In the genomic region with DNA sequence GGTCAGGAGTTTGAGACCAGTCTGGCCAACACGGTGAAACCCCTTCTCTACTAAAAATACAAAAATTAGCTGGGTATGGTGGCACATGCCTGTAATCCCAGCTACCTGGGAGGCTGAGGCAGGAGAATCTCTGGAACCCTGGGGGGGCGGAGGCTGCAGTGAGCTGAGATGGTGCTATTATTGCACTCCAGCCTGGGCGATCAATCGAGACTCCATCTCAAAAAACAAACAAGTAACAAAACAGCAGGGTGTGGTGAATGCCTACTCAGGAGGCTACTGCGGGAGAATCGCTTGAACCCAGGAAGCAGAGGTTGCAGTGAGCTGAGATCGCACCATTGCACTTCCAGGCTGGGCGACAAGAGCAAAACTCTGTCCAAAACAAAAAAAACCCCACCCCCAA, we compare ENCODE assay signal across 8 cellular contexts. TPM values are rescaled to one million over a fixed set of nuclear protein-coding genes. Genes with fewer than 3 reads are reported as not detected.
A peak's percentile ranks its signal among the peaks of the same experiment; 100 is the strongest.
DNase-seq lines count a peak whose midpoint lies in the region; ATAC-seq, FAIRE-seq and TF ChIP-seq lines count a peak whose summit lies in the region.
"Not testable (repeated sequence)": the region's sequence is repeated elsewhere in the genome, so short reads cannot be mapped to it uniquely, and the experiment has no call there.
"Had no signal": no experiment of that assay in that cellular context is flagged by ENCODE, and none has a peak within 500 bp of the region (broad histone marks: within the 10 kb centered on the region; RNA-seq: fewer than 3 reads in every experiment).

No MANE protein-coding gene starts in this region.

- peaks cover 48% of the 10 kb centered on the region for H3K36me3 ChIP-seq in Loucy (ENCODE audit: insufficient read depth, low read length)
- peaks cover 44% of the 10 kb centered on the region for H3K36me3 ChIP-seq in astrocyte (ENCODE audit: insufficient read depth, low read length)
- peaks cover 64% of the 10 kb centered on the region for H3K36me3 ChIP-seq in mesodermal cell (ENCODE audit: control insufficient read depth, insufficient read depth, low read length)

- H3K27ac Mint-ChIP-seq in CD14-positive monocyte (peak overlapping the region in 6 of 7 donors; percentile 19 to 71 (median 58)), astrocyte (ENCODE audit: unreplicated experiment) (peak overlapping the region; percentile 72), progenitor cell of endocrine pancreas (peak overlapping the region; percentile 63)
- H3K27ac Mint-ChIP-seq in activated CD4-positive, alpha-beta T cell treated with anti-CD3 and anti-CD28 coated beads for 36 hours: peak overlapping the region; percentile 60
- peak overlapping the region; percentile 54 for H3K27ac Mint-ChIP-seq in activated T-helper 1 cell treated with anti-CD3 and anti-CD28 coated beads, Interleukin-12 subunit alpha, Interleukin-12 subunit beta, Interleukin-2, Interleukin-4 antibody, amounts not matched to agents 30 ng/mL and 10 ng/mL and 1 ng/mL, durations not matched to agents 14 hours and 24 hours and 36 hours

- H3K9ac ChIP-seq in Loucy (ENCODE audit: low read depth, low read length, poor library complexity, severe bottlenecking): peak overlapping the region; percentile 29
- H3K9ac ChIP-seq in astrocyte (ENCODE audit: low read length): peak overlapping the region; percentile 19

- intact Hi-C loops in CD14-positive monocyte (cut with micrococcal nuclease): not testable (repeated sequence)
- intact Hi-C loops in activated CD4-positive, alpha-beta T cell treated with anti-CD3 and anti-CD28 coated beads for 36 hours (cut with DNase I, micrococcal nuclease): loop anchor here (5.0 to 10.0 kb wide), 2 partner anchors 83 to 446 kb away; a partner anchor contains a TSS
- intact Hi-C loops in activated T-helper 1 cell treated with anti-CD3 and anti-CD28 coated beads, Interleukin-12 subunit alpha, Interleukin-12 subunit beta, Interleukin-2, Interleukin-4 antibody, amounts not matched to agents 30 ng/mL and 10 ng/mL and 1 ng/mL, durations not matched to agents 14 hours and 24 hours and 36 hours (cut with micrococcal nuclease): loop anchor here (10.0 kb wide), 1 partner anchor 153 kb away; no protein-coding TSS in a partner anchor

- ATAC-seq in activated CD4-positive, alpha-beta T cell treated with anti-CD3 and anti-CD28 coated beads for 36 hours: not testable (repeated sequence)

- peak overlapping the region; percentile 87 for H3K4me3 ChIP-seq in Loucy (ENCODE audit: low read length, poor library complexity, severe bottlenecking)
- not testable (repeated sequence) for H3K4me3 ChIP-seq in astrocyte (ENCODE audit: insufficient read depth, low read depth, low read length); mesodermal cell (ENCODE audit: extremely low read depth, insufficient read depth, low read length, poor library complexity, severe bottlenecking)

- H3K36me3 Mint-ChIP-seq in CD14-positive monocyte (peaks cover 45 to 54% of the 10 kb centered on the region in 2 donors), astrocyte (ENCODE audit: low read depth, unreplicated experiment) (peaks cover 14% of the 10 kb centered on the region), progenitor cell of endocrine pancreas (ENCODE audit: insufficient read depth) (peaks cover 36% of the 10 kb centered on the region)
- peaks cover 75% of the 10 kb centered on the region for H3K36me3 Mint-ChIP-seq in activated CD4-positive, alpha-beta T cell treated with anti-CD3 and anti-CD28 coated beads for 36 hours (ENCODE audit: low read depth)
- peaks cover 58% of the 10 kb centered on the region for H3K36me3 Mint-ChIP-seq in activated T-helper 1 cell treated with anti-CD3 and anti-CD28 coated beads, Interleukin-12 subunit alpha, Interleukin-12 subunit beta, Interleukin-2, Interleukin-4 antibody, amounts not matched to agents 30 ng/mL and 10 ng/mL and 1 ng/mL, durations not matched to agents 14 hours and 24 hours and 36 hours (ENCODE audit: low read depth)

- WGBS in mesodermal cell (ENCODE audit: insufficient coverage in 2 of 2), 2 experiments: 94 to 95% methylated on average over 5 to 6 of the region's 8 CpGs

- H3K4me1 Mint-ChIP-seq in CD14-positive monocyte (peaks cover 32% of the 10 kb centered on the region), astrocyte (ENCODE audit: low read depth, unreplicated experiment) (peaks cover 25% of the 10 kb centered on the region), progenitor cell of endocrine pancreas (ENCODE audit: low read depth) (peaks cover 30% of the 10 kb centered on the region)
- H3K4me1 Mint-ChIP-seq in activated CD4-positive, alpha-beta T cell treated with anti-CD3 and anti-CD28 coated beads for 36 hours: peaks cover 60% of the 10 kb centered on the region
- H3K4me1 Mint-ChIP-seq in activated T-helper 1 cell treated with anti-CD3 and anti-CD28 coated beads, Interleukin-12 subunit alpha, Interleukin-12 subunit beta, Interleukin-2, Interleukin-4 antibody, amounts not matched to agents 30 ng/mL and 10 ng/mL and 1 ng/mL, durations not matched to agents 14 hours and 24 hours and 36 hours (ENCODE audit: low read depth): peaks cover 57% of the 10 kb centered on the region

- CTCF ChIA-PET in activated CD4-positive, alpha-beta T cell treated with anti-CD3 and anti-CD28 coated beads for 36 hours (lab: Charles Lee): interaction anchor here (0.7 to 2.1 kb wide), 2 partner anchors 240 to 588 kb away, joined by 3 to 9 read pairs; no protein-coding TSS in a partner anchor

- FAIRE-seq in astrocyte (lab: Jason Lieb, UNC): not testable (repeated sequence)

- peaks cover 42% of the 10 kb centered on the region for H3K4me1 ChIP-seq in Loucy (ENCODE audit: insufficient read depth, low read length, poor library complexity, severe bottlenecking)
- H3K4me1 ChIP-seq in astrocyte (ENCODE audit: insufficient read depth, low read length): peaks cover 29% of the 10 kb centered on the region
- H3K4me1 ChIP-seq in mesodermal cell (ENCODE audit: control insufficient read depth, insufficient read depth, low read length, poor library complexity, severe bottlenecking): peaks cover 21% of the 10 kb centered on the region

- not testable (repeated sequence) for H3K27me3 ChIP-seq in Loucy (ENCODE audit: insufficient read depth, low read length, poor library complexity, severe bottlenecking); astrocyte (ENCODE audit: insufficient read depth, low read length)

- H3K9me3 ChIP-seq in Loucy (ENCODE audit: insufficient read depth, low read depth, low read length); astrocyte (ENCODE audit: insufficient read depth, low read depth, low read length); mesodermal cell (ENCODE audit: control insufficient read depth, low read length): not testable (repeated sequence)

- not testable (repeated sequence) for H3K27me3 Mint-ChIP-seq in CD14-positive monocyte (ENCODE audit: low read depth in 3 of 3); activated CD4-positive, alpha-beta T cell treated with anti-CD3 and anti-CD28 coated beads for 36 hours; activated T-helper 1 cell treated with anti-CD3 and anti-CD28 coated beads, Interleukin-12 subunit alpha, Interleukin-12 subunit beta, Interleukin-2, Interleukin-4 antibody, amounts not matched to agents 30 ng/mL and 10 ng/mL and 1 ng/mL, durations not matched to agents 14 hours and 24 hours and 36 hours (ENCODE audit: insufficient read depth); astrocyte (ENCODE audit: low read depth, unreplicated experiment); progenitor cell of endocrine pancreas

- peaks cover 27% of the 10 kb centered on the region for H3F3A ChIP-seq in Loucy (ENCODE audit: low read depth)

- H3K9me2 ChIP-seq in Loucy (replicated peaks; ENCODE audit: low read depth, low read length): not testable (repeated sequence)

- H3K4me2 ChIP-seq in Loucy (ENCODE audit: low read depth, low read length, poor library complexity, severe bottlenecking): peak overlapping the region; percentile 99
- not testable (repeated sequence) for H3K4me2 ChIP-seq in astrocyte (ENCODE audit: low read length)

- not testable (repeated sequence) for H3K4me3 Mint-ChIP-seq in CD14-positive monocyte; progenitor cell of endocrine pancreas (ENCODE audit: low read depth)
- peak overlapping the region; percentile 17 for H3K4me3 Mint-ChIP-seq in activated CD4-positive, alpha-beta T cell treated with anti-CD3 and anti-CD28 coated beads for 36 hours
- peak overlapping the region; percentile 56 for H3K4me3 Mint-ChIP-seq in activated T-helper 1 cell treated with anti-CD3 and anti-CD28 coated beads, Interleukin-12 subunit alpha, Interleukin-12 subunit beta, Interleukin-2, Interleukin-4 antibody, amounts not matched to agents 30 ng/mL and 10 ng/mL and 1 ng/mL, durations not matched to agents 14 hours and 24 hours and 36 hours
- peak overlapping the region; percentile 57 for H3K4me3 Mint-ChIP-seq in astrocyte (ENCODE audit: unreplicated experiment)

- H3K79me2 ChIP-seq in Loucy (ENCODE audit: insufficient read depth, low read length): peaks cover 67% of the 10 kb centered on the region
- H3K79me2 ChIP-seq in astrocyte (ENCODE audit: insufficient read depth, low read length): peaks cover 60% of the 10 kb centered on the region

- not testable (repeated sequence) for H3K27ac ChIP-seq in astrocyte (ENCODE audit: low read depth, low read length)
- peak overlapping the region; percentile 88 for H3K27ac ChIP-seq in mesodermal cell (ENCODE audit: low read depth, low read length, severe bottlenecking)

- DNase-seq in CD14-positive monocyte (ENCODE audit: low spot score); activated CD4-positive, alpha-beta T cell treated with anti-CD3 and anti-CD28 coated beads for 36 hours; activated T-helper 1 cell treated with anti-CD3 and anti-CD28 coated beads, Interleukin-12 subunit alpha, Interleukin-12 subunit beta, Interleukin-2, Interleukin-4 antibody, amounts not matched to agents 30 ng/mL and 10 ng/mL and 1 ng/mL, durations not matched to agents 14 hours and 24 hours and 36 hours (ENCODE audit: low spot score); astrocyte (ENCODE audit: low read depth); progenitor cell of endocrine pancreas (ENCODE audit: low spot score, unreplicated experiment): not testable (repeated sequence)

- H4K20me1 ChIP-seq in Loucy (ENCODE audit: insufficient read depth, low read length, poor library complexity, severe bottlenecking): peaks cover 59% of the 10 kb centered on the region
- peaks cover 60% of the 10 kb centered on the region for H4K20me1 ChIP-seq in astrocyte (ENCODE audit: insufficient read depth, low read length)

- H3K9me3 Mint-ChIP-seq in CD14-positive monocyte; activated CD4-positive, alpha-beta T cell treated with anti-CD3 and anti-CD28 coated beads for 36 hours (ENCODE audit: low read depth); activated T-helper 1 cell treated with anti-CD3 and anti-CD28 coated beads, Interleukin-12 subunit alpha, Interleukin-12 subunit beta, Interleukin-2, Interleukin-4 antibody, amounts not matched to agents 30 ng/mL and 10 ng/mL and 1 ng/mL, durations not matched to agents 14 hours and 24 hours and 36 hours; astrocyte (ENCODE audit: unreplicated experiment); progenitor cell of endocrine pancreas (ENCODE audit: low read depth): not testable (repeated sequence)

- POLR2A ChIA-PET in activated CD4-positive, alpha-beta T cell treated with anti-CD3 and anti-CD28 coated beads for 36 hours (lab: Charles Lee): not testable (repeated sequence)

- not testable (repeated sequence) for H2AFZ ChIP-seq in Loucy (ENCODE audit: low read length); astrocyte (ENCODE audit: low read depth, low read length)

- not testable (repeated sequence) for TF ChIP-seq CTCF in CD14-positive monocyte (IDR thresholded peaks at IDR 0.05); Loucy (conservative IDR thresholded peaks at IDR 0.05; ENCODE audit: low read length); astrocyte (IDR thresholded peaks at IDR 0.05; ENCODE audit: insufficient read depth, low read depth, low read length); progenitor cell of endocrine pancreas (IDR thresholded peaks at IDR 0.05; ENCODE audit: unreplicated experiment)

RNA-seq across cellular contexts. Expression of a gene that starts 4.9 kb away (rescaled TPM):
- 100 to 1,000 TPM; 859 to 884 TPM for polyA plus RNA-seq in CD14-positive monocyte
- 1,000 to 10,000 TPM; 3,064 to 3,721 TPM for total RNA-seq in activated CD4-positive, alpha-beta T cell treated with anti-CD3 and anti-CD28 coated beads for 36 hours
- 2,163 and 2,185 TPM in 2 replicates for total RNA-seq in activated T-helper 1 cell treated with anti-CD3 and anti-CD28 coated beads, Interleukin-12 subunit alpha, Interleukin-12 subunit beta, Interleukin-2, Interleukin-4 antibody, amounts not matched to agents 30 ng/mL and 10 ng/mL and 1 ng/mL, durations not matched to agents 14 hours and 24 hours and 36 hours
- total RNA-seq in astrocyte (1,192 and 1,342 TPM in 2 replicates), progenitor cell of endocrine pancreas (1,699 and 1,778 TPM in 2 replicates)
- 2,672 TPM for polyA plus RNA-seq in mesodermal cell (2013, experiment 1 of 2)
- polyA plus RNA-seq in mesodermal cell (2013, experiment 2 of 2): 2,827 TPM

RNA-seq across cellular contexts. Expression of a gene that starts 19.5 kb away (rescaled TPM):
- not detected for polyA plus RNA-seq in CD14-positive monocyte
- total RNA-seq in activated CD4-positive, alpha-beta T cell treated with anti-CD3 and anti-CD28 coated beads for 36 hours: not detected
- not detected in 2 replicates for total RNA-seq in activated T-helper 1 cell treated with anti-CD3 and anti-CD28 coated beads, Interleukin-12 subunit alpha, Interleukin-12 subunit beta, Interleukin-2, Interleukin-4 antibody, amounts not matched to agents 30 ng/mL and 10 ng/mL and 1 ng/mL, durations not matched to agents 14 hours and 24 hours and 36 hours
- total RNA-seq in astrocyte (not detected in 2 replicates), progenitor cell of endocrine pancreas (not detected in 2 replicates)
- polyA plus RNA-seq in mesodermal cell (2013, experiment 1 of 2): not detected
- not detected for polyA plus RNA-seq in mesodermal cell (2013, experiment 2 of 2)
- polyA plus RNA-seq: AG04450 had no signal

RNA-seq across cellular contexts. Expression of a gene that starts 38.5 kb away (rescaled TPM):
- polyA plus RNA-seq in CD14-positive monocyte: not detected
- total RNA-seq in activated CD4-positive, alpha-beta T cell treated with anti-CD3 and anti-CD28 coated beads for 36 hours: not detected
- not detected in 2 replicates for total RNA-seq in activated T-helper 1 cell treated with anti-CD3 and anti-CD28 coated beads, Interleukin-12 subunit alpha, Interleukin-12 subunit beta, Interleukin-2, Interleukin-4 antibody, amounts not matched to agents 30 ng/mL and 10 ng/mL and 1 ng/mL, durations not matched to agents 14 hours and 24 hours and 36 hours
- total RNA-seq in astrocyte (not detected in 2 replicates), progenitor cell of endocrine pancreas (not detected in 2 replicates)
- not detected for polyA plus RNA-seq in mesodermal cell (2013, experiment 1 of 2)
- polyA plus RNA-seq in mesodermal cell (2013, experiment 2 of 2): not detected
- polyA plus RNA-seq: AG04450 had no signal

RNA-seq across cellular contexts. Expression of a gene that starts 57.6 kb away (rescaled TPM):
- polyA plus RNA-seq in CD14-positive monocyte: 10 to 100 TPM; 29.8 to 39.7 TPM
- 10 to 100 TPM; 51.9 to 58.6 TPM for total RNA-seq in activated CD4-positive, alpha-beta T cell treated with anti-CD3 and anti-CD28 coated beads for 36 hours
- 72.4 and 75.4 TPM in 2 replicates for total RNA-seq in activated T-helper 1 cell treated with anti-CD3 and anti-CD28 coated beads, Interleukin-12 subunit alpha, Interleukin-12 subunit beta, Interleukin-2, Interleukin-4 antibody, amounts not matched to agents 30 ng/mL and 10 ng/mL and 1 ng/mL, durations not matched to agents 14 hours and 24 hours and 36 hours
- total RNA-seq in astrocyte (102 and 110 TPM in 2 replicates), progenitor cell of endocrine pancreas (30.5 and 40.5 TPM in 2 replicates)
- 45.7 TPM for polyA plus RNA-seq in mesodermal cell (2013, experiment 1 of 2)
- polyA plus RNA-seq in mesodermal cell (2013, experiment 2 of 2): 44.0 TPM
